ENCODE assay signal across 17 cellular contexts in genomic region chr2:15306706-15307105, GRCh38.
A peak's percentile ranks its signal among the peaks of the same experiment; 100 is the strongest.
DNase-seq lines count a peak whose midpoint lies in the region; TF ChIP-seq lines count a peak whose summit lies in the region.
"Had no signal": no experiment of that assay in that cellular context is flagged by ENCODE, and none has a peak within 500 bp of the region (broad histone marks: within the 10 kb centered on the region; RNA-seq: fewer than 3 reads in every experiment).

No MANE protein-coding gene starts in this region.

- H3K4me3 Mint-ChIP-seq in activated T-helper 1 cell treated with anti-CD3 and anti-CD28 coated beads, Interleukin-12 subunit alpha, Interleukin-12 subunit beta, Interleukin-2, Interleukin-4 antibody, amounts not matched to agents 30 ng/mL and 10 ng/mL and 1 ng/mL, durations not matched to agents 14 hours and 24 hours and 36 hours: no peak overlapping the region
- H3K4me3 Mint-ChIP-seq: CD14-positive monocyte; CD8-positive, alpha-beta T cell; H9 had no signal

- H3K27me3 Mint-ChIP-seq in activated T-helper 1 cell treated with anti-CD3 and anti-CD28 coated beads, Interleukin-12 subunit alpha, Interleukin-12 subunit beta, Interleukin-2, Interleukin-4 antibody, amounts not matched to agents 30 ng/mL and 10 ng/mL and 1 ng/mL, durations not matched to agents 14 hours and 24 hours and 36 hours (ENCODE audit: insufficient read depth): no peaks in the 10 kb centered on the region

- peak; percentile 8 to 17 for DNase-seq in dermis microvascular lymphatic vessel endothelial cell (ENCODE audit: low read depth in 2 of 2)
- DNase-seq in fibroblast of the aortic adventitia (ENCODE audit: low read depth): peak; percentile 11
- no peak for DNase-seq in HUDEP-2 (lab: John Stamatoyannopoulos, UW; ENCODE audit: unreplicated experiment in 76 of 76)
- DNase-seq in HPDE6-E6E7 (ENCODE audit: extremely low spot score): no peak
- no peak for DNase-seq in MV-4-11 (lab: John Stamatoyannopoulos, UW)
- no peak for DNase-seq in activated T-helper 1 cell treated with anti-CD3 and anti-CD28 coated beads, Interleukin-12 subunit alpha, Interleukin-12 subunit beta, Interleukin-2, Interleukin-4 antibody, amounts not matched to agents 30 ng/mL and 10 ng/mL and 1 ng/mL, durations not matched to agents 14 hours and 24 hours and 36 hours (ENCODE audit: low spot score)
- DNase-seq: BE2C; CD8-positive, alpha-beta T cell; COR-L47; DND-41; GDM1; GOT3; H9; IMR-90 had no signal

- no peak overlapping the region for H3K4me3 ChIP-seq in fibroblast of the aortic adventitia (ENCODE audit: low read depth, low read length)

- TF ChIP-seq CTCF in VCaP (conservative IDR thresholded peaks at IDR 0.05): no peak
- no peak for TF ChIP-seq CTCF in fibroblast of the aortic adventitia (IDR thresholded peaks at IDR 0.05; ENCODE audit: insufficient read depth, low read length)

- H3K27ac Mint-ChIP-seq in activated T-helper 1 cell treated with anti-CD3 and anti-CD28 coated beads, Interleukin-12 subunit alpha, Interleukin-12 subunit beta, Interleukin-2, Interleukin-4 antibody, amounts not matched to agents 30 ng/mL and 10 ng/mL and 1 ng/mL, durations not matched to agents 14 hours and 24 hours and 36 hours: no peak overlapping the region
- H3K27ac Mint-ChIP-seq: CD14-positive monocyte; CD8-positive, alpha-beta T cell; H9 had no signal

- peak overlapping the region; percentile 51 for H3K27ac ChIP-seq in VCaP
- H3K27ac ChIP-seq: HL-60 had no signal

- H3K9me3 Mint-ChIP-seq in activated T-helper 1 cell treated with anti-CD3 and anti-CD28 coated beads, Interleukin-12 subunit alpha, Interleukin-12 subunit beta, Interleukin-2, Interleukin-4 antibody, amounts not matched to agents 30 ng/mL and 10 ng/mL and 1 ng/mL, durations not matched to agents 14 hours and 24 hours and 36 hours: peaks cover 5% of the 10 kb centered on the region
- H3K9me3 Mint-ChIP-seq: CD8-positive, alpha-beta T cell; H9 had no signal

- intact Hi-C loops in activated T-helper 1 cell treated with anti-CD3 and anti-CD28 coated beads, Interleukin-12 subunit alpha, Interleukin-12 subunit beta, Interleukin-2, Interleukin-4 antibody, amounts not matched to agents 30 ng/mL and 10 ng/mL and 1 ng/mL, durations not matched to agents 14 hours and 24 hours and 36 hours (cut with micrococcal nuclease): loop anchor here (10.0 kb wide), 1 partner anchor 258 kb away; the partner anchor contains the start of gene NBAS

- peaks cover 54% of the 10 kb centered on the region for H3K4me1 Mint-ChIP-seq in activated T-helper 1 cell treated with anti-CD3 and anti-CD28 coated beads, Interleukin-12 subunit alpha, Interleukin-12 subunit beta, Interleukin-2, Interleukin-4 antibody, amounts not matched to agents 30 ng/mL and 10 ng/mL and 1 ng/mL, durations not matched to agents 14 hours and 24 hours and 36 hours (ENCODE audit: low read depth)
- H3K4me1 Mint-ChIP-seq: H9 had no signal

- H3K36me3 Mint-ChIP-seq in activated T-helper 1 cell treated with anti-CD3 and anti-CD28 coated beads, Interleukin-12 subunit alpha, Interleukin-12 subunit beta, Interleukin-2, Interleukin-4 antibody, amounts not matched to agents 30 ng/mL and 10 ng/mL and 1 ng/mL, durations not matched to agents 14 hours and 24 hours and 36 hours (ENCODE audit: low read depth): peaks cover 43% of the 10 kb centered on the region

Comparison
In these comparisons a context has a peak if more than half of its experiments do, and no peak if none do; other contexts are left out.
1. DNase-seq: peak in dermis microvascular lymphatic vessel endothelial cell (2 of 2) and fibroblast of the aortic adventitia (single experiment); none in HUDEP-2 (0 of 76), HPDE6-E6E7 (single experiment), MV-4-11 (single experiment) and activated T-helper 1 cell treated with anti-CD3 and anti-CD28 coated beads, Interleukin-12 subunit alpha, Interleukin-12 subunit beta, Interleukin-2, Interleukin-4 antibody, amounts not matched to agents 30 ng/mL and 10 ng/mL and 1 ng/mL, durations not matched to agents 14 hours and 24 hours and 36 hours (single experiment).